23 cellular contexts compared by ENCODE assay signal in the genomic region with DNA sequence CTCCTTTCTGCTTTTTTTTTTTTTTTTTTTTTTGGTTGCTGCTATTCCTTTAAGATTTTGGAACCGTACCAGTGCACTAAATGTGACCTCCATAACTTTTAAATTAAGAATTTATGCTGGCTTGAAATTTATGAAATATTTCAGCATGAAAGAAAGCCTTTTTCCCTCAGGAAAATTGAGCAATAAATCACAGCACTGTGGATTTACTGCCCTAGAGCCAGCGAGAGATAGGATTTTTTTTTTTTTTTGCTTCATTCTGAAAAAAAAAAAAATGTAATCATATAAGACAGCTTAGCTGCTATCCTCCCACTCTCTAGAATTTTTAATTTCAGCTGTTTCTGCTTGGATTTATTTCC.
"Had no signal": no experiment of that assay in that cellular context is flagged by ENCODE, and none has a peak within 500 bp of the region (broad histone marks: within the 10 kb centered on the region; RNA-seq: fewer than 3 reads in every experiment).

No MANE protein-coding gene starts in this region.

- H3K27me3 Mint-ChIP-seq: activated CD4-positive, alpha-beta memory T cell treated with anti-CD3 and anti-CD28 coated beads for 36 hours; activated CD4-positive, alpha-beta T cell treated with anti-CD3 and anti-CD28 coated beads, Interleukin-2, amount 10 ng/mL, durations not matched to agents 7 days and 5 days; activated naive CD8-positive, alpha-beta T cell treated with anti-CD3 and anti-CD28 coated beads, Interleukin-2, amount 50 U/mL, for 24 hours had no signal

- H3K36me3 Mint-ChIP-seq: activated CD4-positive, alpha-beta memory T cell treated with anti-CD3 and anti-CD28 coated beads for 36 hours; activated naive CD4-positive, alpha-beta T cell treated with anti-CD3 and anti-CD28 coated beads, Interleukin-2, amount 50 U/mL, for 72 hours had no signal

- H3K4me3 Mint-ChIP-seq: activated CD4-positive, alpha-beta memory T cell treated with anti-CD3 and anti-CD28 coated beads for 36 hours; activated CD4-positive, alpha-beta T cell treated with anti-CD3 and anti-CD28 coated beads, Interleukin-2, amount 10 ng/mL, durations not matched to agents 7 days and 5 days; activated naive CD8-positive, alpha-beta T cell treated with anti-CD3 and anti-CD28 coated beads, Interleukin-2, amount 50 U/mL, for 24 hours; activated T-cell treated with anti-CD3 and anti-CD28 coated beads, Interleukin-2, amount 50 U/mL, for 4 hours; WTC11 had no signal

- H3K4me3 ChIP-seq: cardiac muscle cell had no signal

- ATAC-seq: activated naive CD4-positive, alpha-beta T cell treated with anti-CD3 and anti-CD28 coated beads, Interleukin-2, amount 50 U/mL, for 72 hours; activated naive CD8-positive, alpha-beta T cell treated with anti-CD3 and anti-CD28 coated beads, Interleukin-2, amount 50 U/mL, for 24 hours; activated T-cell treated with anti-CD3 and anti-CD28 coated beads, Interleukin-2, amount 50 U/mL, for 4 hours; WTC11 had no signal

- H3K27ac ChIP-seq: brain microvascular endothelial cell, cardiac muscle cell, KMS-11 had no signal

- H3K9me3 Mint-ChIP-seq: activated CD4-positive, alpha-beta memory T cell treated with anti-CD3 and anti-CD28 coated beads for 36 hours; activated CD4-positive, alpha-beta T cell treated with anti-CD3 and anti-CD28 coated beads, Interleukin-2, amount 10 ng/mL, durations not matched to agents 7 days and 5 days; activated naive CD4-positive, alpha-beta T cell treated with anti-CD3 and anti-CD28 coated beads, Interleukin-2, amount 50 U/mL, for 72 hours; activated naive CD8-positive, alpha-beta T cell treated with anti-CD3 and anti-CD28 coated beads, Interleukin-2, amount 50 U/mL, for 24 hours; activated T-cell treated with anti-CD3 and anti-CD28 coated beads, Interleukin-2, amount 50 U/mL, for 4 hours had no signal

- H3K9ac ChIP-seq: KMS-11 had no signal

- H3K36me3 ChIP-seq: cardiac muscle cell had no signal

- H3K4me2 ChIP-seq: KMS-11 had no signal

- H3K27me3 ChIP-seq: brain microvascular endothelial cell, cardiac muscle cell had no signal

- H3K27ac Mint-ChIP-seq: activated CD4-positive, alpha-beta memory T cell treated with anti-CD3 and anti-CD28 coated beads for 36 hours; activated CD4-positive, alpha-beta T cell treated with anti-CD3 and anti-CD28 coated beads, Interleukin-2, amount 10 ng/mL, durations not matched to agents 7 days and 5 days; activated naive CD4-positive, alpha-beta T cell treated with anti-CD3 and anti-CD28 coated beads, Interleukin-2, amount 50 U/mL, for 72 hours; activated naive CD8-positive, alpha-beta T cell treated with anti-CD3 and anti-CD28 coated beads, Interleukin-2, amount 50 U/mL, for 24 hours; WTC11 had no signal

- DNase-seq: activated CD4-positive, alpha-beta memory T cell treated with anti-CD3 and anti-CD28 coated beads for 36 hours; activated CD4-positive, alpha-beta T cell treated with anti-CD3 and anti-CD28 coated beads for 1 hour; activated CD4-positive, alpha-beta T cell treated with anti-CD3 and anti-CD28 coated beads, Interleukin-2, amount 10 ng/mL, durations not matched to agents 7 days and 5 days; activated CD8-positive, alpha-beta memory T cell treated with anti-CD3 and anti-CD28 coated beads for 24 hours; activated effector memory CD4-positive, alpha-beta T cell treated with anti-CD3 and anti-CD28 coated beads, Interleukin-2, amount 50 U/mL, for 16 hours; activated naive CD4-positive, alpha-beta T cell treated with Interleukin-2 at 50 U/mL for 16 hours; activated naive CD8-positive, alpha-beta T cell treated with anti-CD3 and anti-CD28 coated beads, Interleukin-2, amount 50 U/mL, for 24 hours; activated T-cell treated with anti-CD3 and anti-CD28 coated beads, Interleukin-2, amount 50 U/mL, for 4 hours; brain microvascular endothelial cell; NCI-H1092; NCI-H1417 treated with DMSO at 0.1 percent for 48 hours; NCI-H1694; NCI-H2029 treated with DMSO at 0.1 percent for 48 hours; NCI-H345; NCI-H510A; NCI-H526 treated with DMSO at 0.1 percent for 48 hours; NCI-H82; SIG-M5; SW 1271 had no signal

- H3K4me1 Mint-ChIP-seq: activated CD4-positive, alpha-beta T cell treated with anti-CD3 and anti-CD28 coated beads, Interleukin-2, amount 10 ng/mL, durations not matched to agents 7 days and 5 days; activated naive CD8-positive, alpha-beta T cell treated with anti-CD3 and anti-CD28 coated beads, Interleukin-2, amount 50 U/mL, for 24 hours had no signal
